In the genomic region with DNA sequence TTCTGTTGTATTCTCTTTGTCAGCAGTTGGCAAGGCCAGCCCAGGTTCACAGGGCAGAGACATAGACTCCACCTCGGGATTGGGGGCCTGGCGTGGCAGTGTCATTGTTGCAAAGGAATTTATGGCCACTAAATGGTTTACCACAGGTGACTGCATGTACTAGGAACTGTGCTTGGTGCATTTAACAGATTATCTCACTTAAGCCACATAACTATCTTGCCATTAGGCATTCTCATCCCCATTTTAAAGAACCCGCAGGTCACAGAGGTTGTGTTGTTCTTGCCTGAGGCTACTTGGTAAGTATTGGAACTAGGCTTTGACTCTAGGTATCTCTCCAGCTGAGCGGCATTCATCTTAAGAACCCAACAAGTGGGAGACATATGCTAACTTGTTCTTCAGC, we compare ENCODE assay signal across 18 cellular contexts. TPM values are rescaled to one million over a fixed set of nuclear protein-coding genes. Genes with fewer than 3 reads are reported as not detected.
"Had no signal": no experiment of that assay in that cellular context is flagged by ENCODE, and none has a peak within 500 bp of the region (broad histone marks: within the 10 kb centered on the region; RNA-seq: fewer than 3 reads in every experiment).

No MANE protein-coding gene starts in this region.

- DNase-seq: dermis blood vessel endothelial cell; esophagus squamous epithelium; foreskin fibroblast; immature natural killer cell; kidney; mammary epithelial cell; natural killer cell; posterior cingulate gyrus; sigmoid colon; stimulated activated CD4-positive, alpha-beta T cell treated with anti-CD3 and anti-CD28 coated beads, Interleukin-12 subunit alpha, Interleukin-12 subunit beta, amount 100 ng/mL, for 4 hours; stimulated activated naive CD4-positive, alpha-beta T cell treated with Interleukin-2 at 50 U/mL for 16 hours; upper lobe of right lung had no signal

- H3K27ac ChIP-seq: esophagus squamous epithelium, gastroesophageal sphincter, sigmoid colon, skin epidermis, suprapubic skin, thyroid gland, upper lobe of right lung, vagina had no signal

- ATAC-seq: gastroesophageal sphincter, left lobe of liver, natural killer cell, upper lobe of right lung had no signal

- H3K4me1 ChIP-seq: esophagus squamous epithelium, gastroesophageal sphincter, sigmoid colon, suprapubic skin, upper lobe of right lung, vagina had no signal

- H3K36me3 ChIP-seq: esophagus squamous epithelium, sigmoid colon, suprapubic skin, thyroid gland, upper lobe of right lung, vagina had no signal

- H3K9me3 ChIP-seq: esophagus squamous epithelium, gastroesophageal sphincter, sigmoid colon, suprapubic skin, thyroid gland, upper lobe of right lung, vagina had no signal

- H3K4me3 ChIP-seq: esophagus squamous epithelium, gastroesophageal sphincter, sigmoid colon, skin epidermis, suprapubic skin, thyroid gland, upper lobe of right lung, vagina had no signal

- H3K27me3 ChIP-seq: gastroesophageal sphincter, sigmoid colon, suprapubic skin, thyroid gland, upper lobe of right lung, vagina had no signal

RNA-seq across cellular contexts. Expression of gene TLCD4, which starts 9.7 kb away (rescaled TPM):
- polyA plus RNA-seq: immature natural killer cell had no signal
